In genomic region chr16:20348365-20349185, GRCh38 we compare ENCODE assay signal across 18 cellular contexts. TPM values are rescaled to one million over a fixed set of nuclear protein-coding genes. Genes with fewer than 3 reads are reported as not detected.
A peak's percentile ranks its signal among the peaks of the same experiment; 100 is the strongest.
DNase-seq lines count a peak whose midpoint lies in the region; ATAC-seq and TF ChIP-seq lines count a peak whose summit lies in the region.
"Had no signal": no experiment of that assay in that cellular context is flagged by ENCODE, and none has a peak within 500 bp of the region (broad histone marks: within the 10 kb centered on the region; RNA-seq: fewer than 3 reads in every experiment).

No MANE protein-coding gene starts in this region.

- 0 out of 2 replicates have a peak, but pooled peaks have one; percentile 14 for TF ChIP-seq CTCF in WERI-Rb-1 (IDR thresholded peaks at IDR 0.05; ENCODE audit: low read depth, low read length)

- H2BK15ac ChIP-seq in mesendoderm (replicated peaks; ENCODE audit: low read depth), result no peak overlapping the region

- no peak overlapping the region for H3K18ac ChIP-seq in mesendoderm (ENCODE audit: low read length)

- no peak overlapping the region for H3K4ac ChIP-seq in mesendoderm (ENCODE audit: low read depth, low read length)

- H3K79me1 ChIP-seq in mesendoderm (ENCODE audit: low read length), result no peaks in the 10 kb centered on the region

- H3K27ac ChIP-seq in WERI-Rb-1, result no peak overlapping the region
- no peak overlapping the region for H3K27ac ChIP-seq in mesendoderm (ENCODE audit: low read depth, low read length)
- H3K27ac ChIP-seq: BLaER1, epithelial cell of prostate had no signal

- H3K9me3 ChIP-seq in WERI-Rb-1 (ENCODE audit: severe bottlenecking), result no peaks in the 10 kb centered on the region
- H3K9me3 ChIP-seq: BLaER1 had no signal

- no CpG with 5 or more reads among the region's 77 CpGs for WGBS in mesendoderm (ENCODE audit: extremely low coverage, insufficient coverage, low lambda C conversion rate)

- H3K79me2 ChIP-seq in mesendoderm (ENCODE audit: control insufficient read depth, insufficient read depth, low read length), result no peaks in the 10 kb centered on the region

- H3K36me3 ChIP-seq in H7 (replicated peaks; ENCODE audit: control insufficient read depth, insufficient read depth, low read length) (no peaks in the 10 kb centered on the region), WERI-Rb-1 (no peaks in the 10 kb centered on the region), mesendoderm (ENCODE audit: control insufficient read depth, insufficient read depth, low read length) (no peaks in the 10 kb centered on the region)
- H3K36me3 ChIP-seq: BLaER1 had no signal

- H3K23ac ChIP-seq in mesendoderm (ENCODE audit: low read length), result no peak overlapping the region

- H3K4me2 ChIP-seq in mesendoderm (ENCODE audit: low read length), result no peak overlapping the region
- H3K4me2 ChIP-seq: BLaER1 had no signal

- DNase-seq in DMS153 (lab: John Stamatoyannopoulos, UW), result peak; percentile 67
- DNase-seq in H7, result peak; percentile 90
- no peak for DNase-seq in WERI-Rb-1
- peak; percentile 18 for DNase-seq in mesendoderm
- no peak for DNase-seq in CD1c-positive myeloid dendritic cell (ENCODE audit: extremely low spot score)
- DNase-seq in SKM-1 (lab: John Stamatoyannopoulos, UW; ENCODE audit: unreplicated experiment), result no peak
- DNase-seq: activated naive CD4-positive, alpha-beta T cell treated with anti-CD3 and anti-CD28 coated beads, Interleukin-2, amount 50 U/mL, for 16 hours; caudate nucleus; posterior cingulate gyrus; stimulated activated naive CD4-positive, alpha-beta T cell; T-helper 17 cell had no signal

- no peak for ATAC-seq in GM21360 (IDR thresholded peaks at IDR 0.05; ENCODE audit: unreplicated experiment)
- ATAC-seq in HG02852 (IDR thresholded peaks at IDR 0.05; ENCODE audit: unreplicated experiment), result no peak
- ATAC-seq: T-helper 17 cell had no signal

- H2BK120ac ChIP-seq in mesendoderm (ENCODE audit: low read depth, low read length), result no peak overlapping the region

- no peaks in the 10 kb centered on the region for H3K4me1 ChIP-seq in mesendoderm (ENCODE audit: control insufficient read depth, low read depth, low read length)
- H3K4me1 ChIP-seq: BLaER1 had no signal

- H4K5ac ChIP-seq in mesendoderm (ENCODE audit: low read length), result no peak overlapping the region

- H2BK5ac ChIP-seq in mesendoderm (ENCODE audit: low read length), result no peak overlapping the region

- H3K27me3 ChIP-seq in H7 (ENCODE audit: control insufficient read depth, insufficient read depth, low read length) (no peaks in the 10 kb centered on the region), WERI-Rb-1 (ENCODE audit: insufficient read depth, low read depth, severe bottlenecking) (peaks cover 83% of the 10 kb centered on the region), mesendoderm (ENCODE audit: insufficient read depth, low read length, poor library complexity) (no peaks in the 10 kb centered on the region)
- H3K27me3 ChIP-seq: BLaER1 had no signal

- H3K56ac ChIP-seq in mesendoderm (ENCODE audit: low read length), result no peak overlapping the region

- no peak overlapping the region for H4K8ac ChIP-seq in mesendoderm (ENCODE audit: low read depth, low read length)

- no peak overlapping the region for H2AK5ac ChIP-seq in mesendoderm (ENCODE audit: low read length)

- H3K9ac ChIP-seq in mesendoderm (ENCODE audit: low read length), result no peak overlapping the region
- H3K9ac ChIP-seq: BLaER1 had no signal

- H3K4me3 ChIP-seq in H7 (ENCODE audit: insufficient read depth, low read depth, low read length) (no peak overlapping the region), WERI-Rb-1 (ENCODE audit: low read depth, low read length) (no peak overlapping the region), mesendoderm (ENCODE audit: low read length) (no peak overlapping the region)
- H3K4me3 ChIP-seq: BLaER1 had no signal

RNA-seq across cellular contexts. Expression of gene UMOD, which starts 3.9 kb away (rescaled TPM):
- total RNA-seq in H7 (2014; rRNA removed; shearing (Covaris generic)), result not detected in 2 replicates
- polyA plus RNA-seq in mesendoderm (2013, experiment 1 of 2), result not detected
- not detected for polyA plus RNA-seq in mesendoderm (2013, experiment 2 of 2)
- total RNA-seq: activated CD8-positive, alpha-beta memory T cell treated with anti-CD3 and anti-CD28 coated beads for 36 hours; H4; mesothelial cell of epicardium; T-helper 17 cell had no signal

RNA-seq across cellular contexts. Expression of gene GP2, which starts 21.3 kb away (rescaled TPM):
- not detected in 2 replicates for total RNA-seq in H7 (2014; rRNA removed; shearing (Covaris generic))
- polyA plus RNA-seq in mesendoderm (2013, experiment 1 of 2), result not detected
- polyA plus RNA-seq in mesendoderm (2013, experiment 2 of 2), result not detected
- total RNA-seq: activated CD8-positive, alpha-beta memory T cell treated with anti-CD3 and anti-CD28 coated beads for 36 hours; H4; mesothelial cell of epicardium; T-helper 17 cell had no signal

RNA-seq across cellular contexts. Expression of gene PDILT, which starts 56.0 kb away (rescaled TPM):
- not detected in 2 replicates for total RNA-seq in H7 (2014; rRNA removed; shearing (Covaris generic))
- polyA plus RNA-seq in mesendoderm (2013, experiment 1 of 2), result not detected
- polyA plus RNA-seq in mesendoderm (2013, experiment 2 of 2), result not detected
- total RNA-seq: activated CD8-positive, alpha-beta memory T cell treated with anti-CD3 and anti-CD28 coated beads for 36 hours; H4; mesothelial cell of epicardium; T-helper 17 cell had no signal

Comparison
In these comparisons a context has a peak if more than half of its experiments do, and no peak if none do; other contexts are left out.
1. DNase-seq: peak in DMS153 (single experiment), H7 (single experiment) and mesendoderm (single experiment); none in WERI-Rb-1 (single experiment), CD1c-positive myeloid dendritic cell (single experiment) and SKM-1 (single experiment).